Comparison of ENCODE assay signal across 6 cellular contexts in genomic region chr6:10720960-10721849, GRCh38. TPM values are rescaled to one million over a fixed set of nuclear protein-coding genes. Genes with fewer than 3 reads are reported as not detected.
DNase-seq lines count a peak whose midpoint lies in the region; ATAC-seq, FAIRE-seq and TF ChIP-seq lines count a peak whose summit lies in the region.
"Not testable (repeated sequence)": the region's sequence is repeated elsewhere in the genome, so short reads cannot be mapped to it uniquely, and the experiment has no call there.

No MANE protein-coding gene starts in this region.

- CTCF ChIA-PET in AG04449 (lab: Yijun Ruan, JAX) = interaction anchor here (1.2 kb wide), 2 partner anchors 38 to 81 kb away, joined by 3 to 4 read pairs; no protein-coding TSS in a partner anchor
- CTCF ChIA-PET in K562 (lab: Yijun Ruan, JAX; ENCODE audit: low intra/inter-chr PET ratio) = not testable (repeated sequence)

- not testable (repeated sequence) for FAIRE-seq in K562 (lab: Jason Lieb, UNC)

- not testable (repeated sequence) for TF ChIP-seq CTCF in AG04449 (IDR thresholded peaks at IDR 0.05; ENCODE audit: insufficient read depth, low read length, missing control alignments); K562 (IDR thresholded peaks at IDR 0.05 in 2 of 3, conservative IDR thresholded peaks at IDR 0.05 in 1 of 3; ENCODE audit: insufficient read depth in 2 of 3, low read depth in 1 of 3, low read length in 3 of 3); heart right ventricle (IDR thresholded peaks at IDR 0.05)

- H3K27ac ChIP-seq in K562 (ENCODE audit: extremely low read depth, low read depth, low read length) (peak overlapping the region; percentile 46), heart right ventricle (peak overlapping the region in 9 of 10 donors; percentile 80 to 98 (median 95))
- H3K27ac ChIP-seq in trophoblast cell (ENCODE audit: low read depth, low read length) = not testable (repeated sequence)

- H3K27me3 ChIP-seq in K562 (ENCODE audit: control insufficient read depth in 2 of 2, insufficient read depth in 2 of 2, low read length in 2 of 2); heart right ventricle; trophoblast cell (ENCODE audit: insufficient read depth, low read length): not testable (repeated sequence)

- H2BK12ac ChIP-seq in trophoblast cell (ENCODE audit: low read length) = not testable (repeated sequence)

- peak overlapping the region; percentile 27 to 65 (median 64) for H3K27ac Mint-ChIP-seq in IgD-negative memory B cell

- peaks cover 35% of the 10 kb centered on the region for H3K79me2 ChIP-seq in K562 (ENCODE audit: control insufficient read depth, insufficient read depth, low read length)
- H3K79me2 ChIP-seq in trophoblast cell (ENCODE audit: control insufficient read depth, insufficient read depth, low read length, poor library complexity) = not testable (repeated sequence)

- peaks cover 11% of the 10 kb centered on the region for H3K79me1 ChIP-seq in trophoblast cell (ENCODE audit: low read length)

- not testable (repeated sequence) for H3K9ac ChIP-seq in K562 (ENCODE audit: insufficient read depth in 1 of 2, low read depth in 2 of 2, low read length in 2 of 2); trophoblast cell (ENCODE audit: low read length)

- 88% methylated on average over 17 of the region's 17 CpGs for WGBS in K562 (ENCODE audit: insufficient coverage, low coverage, missing lambda C conversion rate)
- WGBS in heart right ventricle, 2 donors = 78 to 82% methylated on average over 17 of the region's 17 CpGs
- WGBS in trophoblast cell (ENCODE audit: extremely low coverage, insufficient coverage, insufficient read length) = no CpG with 5 or more reads among the region's 17 CpGs

- TF ChIP-seq EP300 in K562 (IDR thresholded peaks at IDR 0.05; ENCODE audit: low read length) = not testable (repeated sequence)

- H3K23ac ChIP-seq in trophoblast cell (ENCODE audit: low read length) = not testable (repeated sequence)

- BruUV-seq in K562 (replicated peaks; lab: Mats Ljungman, UMichigan) = not testable (repeated sequence)

- H3K4me3 ChIP-seq in AG04449 (ENCODE audit: low read depth, low read length) (peak overlapping the region; percentile 61), heart right ventricle (peak overlapping the region in 9 of 10 donors; percentile 49 to 82 (median 72))
- H3K4me3 ChIP-seq in K562; trophoblast cell (ENCODE audit: low read depth, low read length): not testable (repeated sequence)

- peak; percentile 77 for TF ChIP-seq POLR2A in K562 (conservative IDR thresholded peaks at IDR 0.05)

- H3K36me3 Mint-ChIP-seq in IgD-negative memory B cell = not testable (repeated sequence)

- H2AFZ ChIP-seq in K562 (ENCODE audit: low read depth, low read length) = peak overlapping the region; percentile 90
- not testable (repeated sequence) for H2AFZ ChIP-seq in trophoblast cell (ENCODE audit: insufficient read depth, low read length, poor library complexity)

- H3K9me3 ChIP-seq in K562 (replicated peaks; ENCODE audit: control insufficient read depth, insufficient read depth, low read depth, low read length) (peaks cover 13% of the 10 kb centered on the region), heart right ventricle (peaks cover 0 to 17% (median 0%) of the 10 kb centered on the region in 11 donors)
- not testable (repeated sequence) for H3K9me3 ChIP-seq in trophoblast cell (ENCODE audit: insufficient read depth, low read depth, low read length)

- H3K36me3 ChIP-seq in K562 (ENCODE audit: control insufficient read depth, insufficient read depth, low read length) (peaks cover 16% of the 10 kb centered on the region; the same call in 2 of the 3 replicates), heart right ventricle (peaks cover 0 to 18% (median 7%) of the 10 kb centered on the region in 9 donors), trophoblast cell (ENCODE audit: control insufficient read depth in 1 of 2, insufficient read depth in 2 of 2, low read length in 2 of 2) (peaks cover 6 to 12% of the 10 kb centered on the region in 2 experiments)

- 0 out of 2 replicates have a peak overlapping the region, but pooled peaks have one; percentile 8 for H3K4me2 ChIP-seq in K562 (ENCODE audit: insufficient read depth, low read length)
- not testable (repeated sequence) for H3K4me2 ChIP-seq in trophoblast cell (ENCODE audit: low read length)

- H2BK120ac ChIP-seq in trophoblast cell (ENCODE audit: insufficient read depth, low read length, poor library complexity) = not testable (repeated sequence)

- not testable (repeated sequence) for H3K18ac ChIP-seq in trophoblast cell (ENCODE audit: low read length)

- H3K4me1 Mint-ChIP-seq in IgD-negative memory B cell = peaks cover 17 to 21% (median 17%) of the 10 kb centered on the region in 3 donors

- peaks cover 31 to 37% of the 10 kb centered on the region in 2 experiments for H3K4me1 ChIP-seq in K562 (replicated peaks in 1 of 2; ENCODE audit: control insufficient read depth in 2 of 2, insufficient read depth in 2 of 2, low read length in 2 of 2)
- H3K4me1 ChIP-seq in heart right ventricle = peaks cover 18 to 50% (median 32%) of the 10 kb centered on the region in 9 donors
- not testable (repeated sequence) for H3K4me1 ChIP-seq in trophoblast cell (ENCODE audit: control insufficient read depth in 1 of 2, insufficient read depth in 2 of 2, low read length in 2 of 2)

- H4K8ac ChIP-seq in trophoblast cell (ENCODE audit: low read depth, low read length) = not testable (repeated sequence)

- H2AK5ac ChIP-seq in trophoblast cell (ENCODE audit: low read length) = peak overlapping the region; percentile 18

- H4K12ac ChIP-seq in trophoblast cell (ENCODE audit: low read depth, low read length) = not testable (repeated sequence)

- intact Hi-C loops in K562 (cut with micrococcal nuclease); heart right ventricle (cut with DNase I): not testable (repeated sequence)

- not testable (repeated sequence) for H3K14ac ChIP-seq in trophoblast cell (ENCODE audit: low read length)

- in situ Hi-C loops in K562 (cut with MboI) = not testable (repeated sequence)

- H4K20me1 ChIP-seq in K562 (replicated peaks; ENCODE audit: control insufficient read depth, insufficient read depth, low read length) = not testable (repeated sequence)

- H3K9me3 Mint-ChIP-seq in IgD-negative memory B cell = not testable (repeated sequence)

- POLR2A ChIA-PET in AG04449 (lab: Yijun Ruan, JAX) = interaction anchor here (0.6 to 1.3 kb wide), 3 partner anchors 14 to 26 kb away, joined by 3 to 6 read pairs (median 3); partner anchors contain the start of genes C6orf52 and PAK1IP1
- POLR2A ChIA-PET in K562 (lab: Yijun Ruan, JAX) = interaction anchor here (1.0 to 1.4 kb wide), 4 partner anchors 11 to 26 kb away, joined by 3 to 6 read pairs (median 4); partner anchors contain the start of genes C6orf52 and PAK1IP1

- ATAC-seq in K562, heart right ventricle: not testable (repeated sequence)

- not testable (repeated sequence) for TF ChIP-seq RAD21 in K562 (CRISPR knock-in tag; conservative IDR thresholded peaks at IDR 0.05 in 1 of 2, IDR thresholded peaks at IDR 0.05 in 1 of 2)

- not testable (repeated sequence) for H3K9me1 ChIP-seq in K562 (ENCODE audit: control insufficient read depth, insufficient read depth, low read length)

- H3K27me3 Mint-ChIP-seq in IgD-negative memory B cell = not testable (repeated sequence)

- H3K4me3 Mint-ChIP-seq in IgD-negative memory B cell = peak overlapping the region; percentile 93 to 99 (median 96)

- not testable (repeated sequence) for H2BK5ac ChIP-seq in trophoblast cell (ENCODE audit: low read depth, low read length, poor library complexity)

- H3K4ac ChIP-seq in trophoblast cell (ENCODE audit: low read depth, low read length) = not testable (repeated sequence)

- DNase-seq in AG04449 (ENCODE audit: low read depth, low spot score); K562 (ENCODE audit: extremely low read depth in 1 of 4, low spot score in 3 of 4); heart right ventricle: not testable (repeated sequence)
- DNase-seq in SW480 (ENCODE audit: low spot score) (peak; percentile 21), trophoblast cell (peak in 1 of 2 donors; percentile 11)

- not testable (repeated sequence) for H4K91ac ChIP-seq in trophoblast cell (ENCODE audit: low read depth, low read length)

RNA-seq across cellular contexts. Expression of gene TMEM14C, which starts 1.7 kb away (rescaled TPM):
- polyA plus RNA-seq in IgD-negative memory B cell (83.5 TPM), K562 (2011; rRNA removed) (319 and 402 TPM in 2 replicates), K562 (2014; fragmentation: Illumina TruSeq; extraction: Trizol) (209 and 263 TPM in 2 replicates), K562 (2014; fragmentation: Nextera tagmentation; extraction: Ambion mirVana) (100 to 1,000 TPM; 472 to 496 TPM), K562 (2014; rRNA removed) (264 and 287 TPM in 2 replicates), heart right ventricle (100 to 1,000 TPM; 114 to 116 TPM)
- 79.7 and 82.0 TPM in 2 replicates for total RNA-seq in K562 (2011; cell fraction: chromatin; rRNA removed; ENCODE audit: low replicate concordance)
- total RNA-seq in K562 (2011; cell fraction: nucleolus; rRNA removed) = 114 and 131 TPM in 2 replicates
- 125 and 142 TPM in 2 replicates for total RNA-seq in K562 (2011; cell fraction: nucleoplasm; rRNA removed)
- total RNA-seq in K562 (2014; rRNA removed) (151 TPM in 2 replicates), K562 (2014; rRNA removed; fragmentation: Illumina TruSeq; extraction: Trizol) (213 and 225 TPM in 2 replicates), K562 (2015; rRNA removed; fragmentation: Illumina TruSeq; extraction: Trizol) (150 and 160 TPM in 2 replicates), K562 (2021) (183 and 204 TPM in 2 replicates), heart right ventricle (100 to 1,000 TPM; 105 to 133 (median 116) TPM)
- 252 and 276 TPM in 2 replicates for polyA plus RNA-seq in K562 (2011; cell fraction: cytosol; rRNA removed)
- polyA plus RNA-seq in K562 (2011; cell fraction: nucleus; rRNA removed) = 76.8 and 123 TPM in 2 replicates
- polyA plus RNA-seq in K562 (2012) = 226 and 283 TPM in 2 replicates
- polyA minus RNA-seq in K562 (2011; rRNA and poly(A)+ RNA removed) = 118 and 125 TPM in 2 replicates
- 42.3 and 50.0 TPM in 2 replicates for polyA minus RNA-seq in K562 (2011; cell fraction: cytosol; rRNA and poly(A)+ RNA removed)
- 13.3 and 23.7 TPM in 2 replicates for polyA minus RNA-seq in K562 (2011; cell fraction: nucleus; rRNA and poly(A)+ RNA removed)
- 200 and 206 TPM in 2 replicates for polyA plus RNA-seq in trophoblast cell (2013)

RNA-seq across cellular contexts. Expression of gene TMEM14B, which starts 26.4 kb away (rescaled TPM):
- polyA plus RNA-seq in IgD-negative memory B cell (173 TPM), K562 (2011; rRNA removed) (247 and 349 TPM in 2 replicates), K562 (2014; fragmentation: Illumina TruSeq; extraction: Trizol) (198 and 252 TPM in 2 replicates), K562 (2014; fragmentation: Nextera tagmentation; extraction: Ambion mirVana) (100 to 1,000 TPM; 777 to 862 TPM), K562 (2014; rRNA removed) (271 and 298 TPM in 2 replicates), heart right ventricle (10 to 100 TPM; 64.5 to 71.2 TPM)
- 120 and 171 TPM in 2 replicates for total RNA-seq in K562 (2011; cell fraction: chromatin; rRNA removed; ENCODE audit: low replicate concordance)
- 123 and 128 TPM in 2 replicates for total RNA-seq in K562 (2011; cell fraction: nucleolus; rRNA removed)
- total RNA-seq in K562 (2011; cell fraction: nucleoplasm; rRNA removed) = 191 and 263 TPM in 2 replicates
- total RNA-seq in K562 (2014; rRNA removed) (149 and 174 TPM in 2 replicates), K562 (2014; rRNA removed; fragmentation: Illumina TruSeq; extraction: Trizol) (263 and 285 TPM in 2 replicates), K562 (2015; rRNA removed; fragmentation: Illumina TruSeq; extraction: Trizol) (181 and 217 TPM in 2 replicates), K562 (2021) (211 and 214 TPM in 2 replicates), heart right ventricle (100 to 1,000 TPM in 9 of 10 donors, 10 to 100 TPM in 1; 93.5 to 116 (median 108) TPM)
- polyA plus RNA-seq in K562 (2011; cell fraction: cytosol; rRNA removed) = 133 and 189 TPM in 2 replicates
- polyA plus RNA-seq in K562 (2011; cell fraction: nucleus; rRNA removed) = 63.2 and 95.0 TPM in 2 replicates
- polyA plus RNA-seq in K562 (2012) = 154 and 229 TPM in 2 replicates
- 116 and 118 TPM in 2 replicates for polyA minus RNA-seq in K562 (2011; rRNA and poly(A)+ RNA removed)
- polyA minus RNA-seq in K562 (2011; cell fraction: cytosol; rRNA and poly(A)+ RNA removed) = 39.9 and 48.1 TPM in 2 replicates
- polyA minus RNA-seq in K562 (2011; cell fraction: nucleus; rRNA and poly(A)+ RNA removed) = 44.7 and 82.3 TPM in 2 replicates
- 66.2 and 69.3 TPM in 2 replicates for polyA plus RNA-seq in trophoblast cell (2013)

RNA-seq across cellular contexts. Expression of gene PAK1IP1, which starts 26.4 kb away (rescaled TPM):
- polyA plus RNA-seq in IgD-negative memory B cell (14.1 TPM), K562 (2011; rRNA removed) (49.0 and 69.7 TPM in 2 replicates), K562 (2014; fragmentation: Illumina TruSeq; extraction: Trizol) (85.9 and 108 TPM in 2 replicates), K562 (2014; fragmentation: Nextera tagmentation; extraction: Ambion mirVana) (100 to 1,000 TPM; 189 to 200 TPM), K562 (2014; rRNA removed) (63.5 and 64.4 TPM in 2 replicates), heart right ventricle (10 to 100 TPM in 1 of 2 donors, 1 to 10 TPM in 1; 6.1 to 15.7 TPM)
- total RNA-seq in K562 (2011; cell fraction: chromatin; rRNA removed; ENCODE audit: low replicate concordance) = 9.9 and 14.5 TPM in 2 replicates
- 10.0 and 11.4 TPM in 2 replicates for total RNA-seq in K562 (2011; cell fraction: nucleolus; rRNA removed)
- 8.3 and 10.3 TPM in 2 replicates for total RNA-seq in K562 (2011; cell fraction: nucleoplasm; rRNA removed)
- total RNA-seq in K562 (2014; rRNA removed) (50.0 and 52.4 TPM in 2 replicates), K562 (2014; rRNA removed; fragmentation: Illumina TruSeq; extraction: Trizol) (87.0 and 95.7 TPM in 2 replicates), K562 (2015; rRNA removed; fragmentation: Illumina TruSeq; extraction: Trizol) (87.3 and 90.9 TPM in 2 replicates), K562 (2021) (52.4 and 56.5 TPM in 2 replicates), heart right ventricle (10 to 100 TPM in 2 of 10 donors, 1 to 10 TPM in 8; 5.8 to 13.5 (median 8.4) TPM)
- 16.3 and 22.3 TPM in 2 replicates for polyA plus RNA-seq in K562 (2011; cell fraction: cytosol; rRNA removed)
- 16.1 and 17.8 TPM in 2 replicates for polyA plus RNA-seq in K562 (2011; cell fraction: nucleus; rRNA removed)
- polyA plus RNA-seq in K562 (2012) = 28.9 and 46.1 TPM in 2 replicates
- 31.3 and 35.1 TPM in 2 replicates for polyA minus RNA-seq in K562 (2011; rRNA and poly(A)+ RNA removed)
- polyA minus RNA-seq in K562 (2011; cell fraction: cytosol; rRNA and poly(A)+ RNA removed) = 9.4 and 11.9 TPM in 2 replicates
- polyA minus RNA-seq in K562 (2011; cell fraction: nucleus; rRNA and poly(A)+ RNA removed) = 6.9 and 11.3 TPM in 2 replicates
- 16.1 and 16.9 TPM in 2 replicates for polyA plus RNA-seq in trophoblast cell (2013)

RNA-seq across cellular contexts. Expression of gene C6orf52, which starts 26.8 kb away (rescaled TPM):
- polyA plus RNA-seq in IgD-negative memory B cell = 1.1 TPM
- 1.6 and 1.8 TPM in 2 replicates for total RNA-seq in K562 (2011; cell fraction: chromatin; rRNA removed; ENCODE audit: low replicate concordance)
- total RNA-seq in K562 (2011; cell fraction: nucleolus; rRNA removed) = 1.8 and 2.5 TPM in 2 replicates
- 1.5 and 4.0 TPM in 2 replicates for total RNA-seq in K562 (2011; cell fraction: nucleoplasm; rRNA removed)
- total RNA-seq in K562 (2014; rRNA removed) = 6.7 and 11.7 TPM in 2 replicates
- 11.1 and 14.9 TPM in 2 replicates for total RNA-seq in K562 (2014; rRNA removed; fragmentation: Illumina TruSeq; extraction: Trizol)
- total RNA-seq in K562 (2015; rRNA removed; fragmentation: Illumina TruSeq; extraction: Trizol) = 7.4 and 10.8 TPM in 2 replicates
- 10.5 TPM in 2 replicates for total RNA-seq in K562 (2021)
- 11.8 and 14.0 TPM in 2 replicates for polyA plus RNA-seq in K562 (2011; rRNA removed)
- polyA plus RNA-seq in K562 (2011; cell fraction: cytosol; rRNA removed) = 6.8 and 13.2 TPM in 2 replicates
- 3.6 and 7.2 TPM in 2 replicates for polyA plus RNA-seq in K562 (2011; cell fraction: nucleus; rRNA removed)
- polyA plus RNA-seq in K562 (2012) = 6.7 and 8.1 TPM in 2 replicates
- polyA plus RNA-seq in K562 (2014; fragmentation: Illumina TruSeq; extraction: Trizol) = 12.3 and 12.9 TPM in 2 replicates
- polyA plus RNA-seq in K562 (2014; fragmentation: Nextera tagmentation; extraction: Ambion mirVana) = 10 to 100 TPM; 27.6 to 37.0 TPM
- polyA plus RNA-seq in K562 (2014; rRNA removed) = 9.1 and 10.7 TPM in 2 replicates
- polyA minus RNA-seq in K562 (2011; rRNA and poly(A)+ RNA removed) = 6.4 and 6.5 TPM in 2 replicates
- polyA minus RNA-seq in K562 (2011; cell fraction: cytosol; rRNA and poly(A)+ RNA removed) = 3.1 TPM in 1 of 2 replicates, not detected in the other
- polyA minus RNA-seq in K562 (2011; cell fraction: nucleus; rRNA and poly(A)+ RNA removed) = 1.4 TPM in 1 of 2 replicates, not detected in the other
- 1 to 10 TPM in 2 of 10 donors, under 1 TPM in 5, not detected in 3; 0.59 to 1.6 (median 0.86) TPM for total RNA-seq in heart right ventricle
- polyA plus RNA-seq in heart right ventricle = under 1 TPM; 0.80 to 0.88 TPM
- 3.5 and 4.0 TPM in 2 replicates for polyA plus RNA-seq in trophoblast cell (2013)
